1 cellular context compared by ENCODE assay signal in genomic region chr17:81422776-81423697, GRCh38.
TF ChIP-seq lines count a peak whose summit lies in the region.

No MANE protein-coding gene starts in this region.

TF ChIP-seq in HEK293, 187 proteins besides CTCF, POLR2A, EP300 and RAD21 (continued from another document):
- TF ChIP-seq ZNF747 (tag by site-specific recombination; IDR thresholded peaks at IDR 0.05) (no peak), ZNF354C (tag by site-specific recombination; IDR thresholded peaks at IDR 0.05; ENCODE audit: borderline replicate concordance, low read depth) (no peak), ZNF776 (tag by site-specific recombination; IDR thresholded peaks at IDR 0.05; ENCODE audit: borderline replicate concordance) (no peak), ZFP37 (tag by site-specific recombination; IDR thresholded peaks at IDR 0.05) (no peak), ZNF140 (tag by site-specific recombination; IDR thresholded peaks at IDR 0.05) (no peak)
